ENCODE assay signal across 1 cellular context in the genomic region with DNA sequence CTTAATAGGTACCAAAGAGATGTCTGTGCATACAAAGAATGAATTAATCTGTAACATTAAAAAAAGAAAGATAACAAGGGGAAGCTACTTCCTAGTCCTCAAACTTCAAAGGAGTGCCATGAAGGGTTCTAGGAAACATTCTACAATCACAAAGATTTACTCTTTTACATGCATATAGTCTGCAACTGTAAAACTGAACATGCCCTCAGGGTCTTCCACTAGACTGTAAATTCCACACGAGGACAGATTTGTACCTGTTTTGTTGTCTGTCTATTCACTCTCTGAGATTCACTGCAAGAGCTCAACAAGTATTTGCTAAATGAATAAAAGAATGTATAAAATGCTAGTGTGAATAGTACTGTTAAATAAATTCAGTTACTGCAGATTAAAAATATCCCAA.
TF ChIP-seq lines count a peak whose summit lies in the region.

No MANE protein-coding gene starts in this region.

TF ChIP-seq in endothelial cell of umbilical vein, 7 proteins besides CTCF, POLR2A, EP300 and RAD21 (continued from another document):
- TF ChIP-seq, protein P1, sequence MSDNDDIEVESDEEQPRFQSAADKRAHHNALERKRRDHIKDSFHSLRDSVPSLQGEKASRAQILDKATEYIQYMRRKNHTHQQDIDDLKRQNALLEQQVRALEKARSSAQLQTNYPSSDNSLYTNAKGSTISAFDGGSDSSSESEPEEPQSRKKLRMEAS (IDR thresholded peaks at IDR 0.05; ENCODE audit: insufficient read depth, insufficient read length) = no peak
- no peak for TF ChIP-seq MYC (IDR thresholded peaks at IDR 0.05; ENCODE audit: low read depth, low read length)
- no peak for TF ChIP-seq FOS (IDR thresholded peaks at IDR 0.05; ENCODE audit: borderline replicate concordance, insufficient read depth, low read length)
TF ChIP-seq in endothelial cell of umbilical vein: peak in this region for 0.
